8 cellular contexts compared by ENCODE assay signal in genomic region chr12:112938751-112939150, GRCh38. TPM values are rescaled to one million over a fixed set of nuclear protein-coding genes. Genes with fewer than 3 reads are reported as not detected.
A peak's percentile ranks its signal among the peaks of the same experiment; 100 is the strongest.
DNase-seq lines count a peak whose midpoint lies in the region; ATAC-seq and TF ChIP-seq lines count a peak whose summit lies in the region.

No MANE protein-coding gene starts in this region.

- peak overlapping the region; percentile 84 for H3K27ac Mint-ChIP-seq in CD8-positive, alpha-beta T cell

- ATAC-seq in CD8-positive, alpha-beta T cell: no peak
- no peak for ATAC-seq in HG03159 (IDR thresholded peaks at IDR 0.05; ENCODE audit: unreplicated experiment)

- H3K4me1 Mint-ChIP-seq in CD8-positive, alpha-beta T cell (ENCODE audit: low read depth): peaks cover 30% of the 10 kb centered on the region

- peak overlapping the region; percentile 87 for H3K4me3 Mint-ChIP-seq in CD8-positive, alpha-beta T cell

- peaks cover 2% of the 10 kb centered on the region for H3K9me3 Mint-ChIP-seq in CD8-positive, alpha-beta T cell

- H3K9me3 ChIP-seq in CD8-positive, alpha-beta T cell (ENCODE audit: low read length): no peaks in the 10 kb centered on the region
- H3K9me3 ChIP-seq in effector memory CD4-positive, alpha-beta T cell (ENCODE audit: control insufficient read depth, low read length): no peaks in the 10 kb centered on the region
- no peaks in the 10 kb centered on the region for H3K9me3 ChIP-seq in neuron (ENCODE audit: low read length)

- H3K4me3 ChIP-seq in CD8-positive, alpha-beta T cell (ENCODE audit: low read depth, low read length): peak overlapping the region; percentile 81
- peak overlapping the region; percentile 83 for H3K4me3 ChIP-seq in effector memory CD4-positive, alpha-beta T cell (ENCODE audit: insufficient read depth, low read depth, low read length, poor library complexity, severe bottlenecking)
- H3K4me3 ChIP-seq in neuron (ENCODE audit: low read length): peak overlapping the region; percentile 31

- H3K36me3 Mint-ChIP-seq in CD8-positive, alpha-beta T cell: peaks cover 6% of the 10 kb centered on the region

- peaks cover 20% of the 10 kb centered on the region for H3K4me1 ChIP-seq in CD8-positive, alpha-beta T cell (ENCODE audit: insufficient read depth, low read length)
- H3K4me1 ChIP-seq in effector memory CD4-positive, alpha-beta T cell (ENCODE audit: control insufficient read depth, insufficient read depth, low read length, poor library complexity, severe bottlenecking): peaks cover 19% of the 10 kb centered on the region
- peaks cover 2% of the 10 kb centered on the region for H3K4me1 ChIP-seq in neuron (ENCODE audit: insufficient read depth, low read length)

- no peak for TF ChIP-seq CTCF in CD8-positive, alpha-beta T cell (IDR thresholded peaks at IDR 0.05)

- H3K27ac ChIP-seq in CD8-positive, alpha-beta T cell (ENCODE audit: low read depth, low read length): peak overlapping the region; percentile 69
- peak overlapping the region; percentile 66 for H3K27ac ChIP-seq in effector memory CD4-positive, alpha-beta T cell (ENCODE audit: insufficient read depth, low read length, poor library complexity, severe bottlenecking)

- peaks cover 5% of the 10 kb centered on the region for H3K36me3 ChIP-seq in CD8-positive, alpha-beta T cell (ENCODE audit: insufficient read depth, low read length)
- H3K36me3 ChIP-seq in effector memory CD4-positive, alpha-beta T cell (ENCODE audit: control insufficient read depth, insufficient read depth, low read length): peaks cover 12% of the 10 kb centered on the region
- H3K36me3 ChIP-seq in neuron (ENCODE audit: insufficient read depth, low read length): no peaks in the 10 kb centered on the region

- no peaks in the 10 kb centered on the region for H3K27me3 ChIP-seq in CD8-positive, alpha-beta T cell (ENCODE audit: insufficient read depth, low read length)
- H3K27me3 ChIP-seq in effector memory CD4-positive, alpha-beta T cell (replicated peaks; ENCODE audit: control insufficient read depth, insufficient read depth, low read length, poor library complexity, severe bottlenecking): no peaks in the 10 kb centered on the region
- H3K27me3 ChIP-seq in neuron (ENCODE audit: insufficient read depth, low read length): peaks cover 32% of the 10 kb centered on the region

- intact Hi-C loops in CD8-positive, alpha-beta T cell (cut with DNase I, micrococcal nuclease): loop anchor here in 1 of 2 experiments (1.0 to 5.0 kb wide), 3 partner anchors 36 to 59 kb away; partner anchors contain the start of gene OAS2

- no peak overlapping the region for H2AFZ ChIP-seq in neuron (ENCODE audit: low read depth, low read length)

- CTCF ChIA-PET in CD8-positive, alpha-beta T cell (lab: Charles Lee): no interaction called here

- POLR2A ChIA-PET in CD8-positive, alpha-beta T cell (lab: Charles Lee): interaction anchor here (1.6 to 3.1 kb wide), 2 partner anchors 32 to 39 kb away, joined by 6 to 33 read pairs; partner anchors contain the start of genes OAS1 and OAS2

- no peaks in the 10 kb centered on the region for H3K27me3 Mint-ChIP-seq in CD8-positive, alpha-beta T cell (ENCODE audit: low read depth)

- no peak for DNase-seq in CD8-positive, alpha-beta T cell
- peak; percentile 47 for DNase-seq in NCI-H69 (lab: John Stamatoyannopoulos, UW)
- no peak for DNase-seq in effector memory CD4-positive, alpha-beta T cell
- no peak for DNase-seq in NCI-H524 (lab: John Stamatoyannopoulos, UW)
- no peak for DNase-seq in SIG-M5 treated with dmso at 0.1 percent for 504 hours (lab: John Stamatoyannopoulos, UW; ENCODE audit: unreplicated experiment)
- DNase-seq in CD1c-positive myeloid dendritic cell (ENCODE audit: extremely low spot score): no peak

RNA-seq across cellular contexts. Expression of gene OAS3, which starts 0.5 kb away (rescaled TPM):
- 1 to 10 TPM; 7.7 to 8.2 TPM for total RNA-seq in CD8-positive, alpha-beta T cell

RNA-seq across cellular contexts. Expression of gene OAS1, which starts 32.0 kb away (rescaled TPM):
- total RNA-seq in CD8-positive, alpha-beta T cell: 1 to 10 TPM; 1.1 to 1.7 TPM

RNA-seq across cellular contexts. Expression of gene OAS2, which starts 39.6 kb away (rescaled TPM):
- total RNA-seq in CD8-positive, alpha-beta T cell: 10 to 100 TPM in 1 of 2 experiments, 1 to 10 TPM in 1; 9.2 to 10.7 TPM

Comparison
In these comparisons a context has a peak if more than half of its experiments do, and no peak if none do; other contexts are left out.
1. H3K4me3 ChIP-seq: peak in every context shown above with its lines; median percentile 83 in effector memory CD4-positive, alpha-beta T cell; 81 in CD8-positive, alpha-beta T cell; 31 in neuron.